27 cellular contexts compared by ENCODE assay signal in genomic region chr22:44846726-44847275, GRCh38.
"Had no signal": no experiment of that assay in that cellular context is flagged by ENCODE, and none has a peak within 500 bp of the region (broad histone marks: within the 10 kb centered on the region; RNA-seq: fewer than 3 reads in every experiment).

No MANE protein-coding gene starts in this region.

- H3K27me3 ChIP-seq: colonic mucosa, esophagus squamous epithelium, gastrocnemius medialis had no signal

- H3K36me3 ChIP-seq: colonic mucosa, gastrocnemius medialis, heart right ventricle, left lung, lower lobe of right lung had no signal

- ATAC-seq: effector memory CD8-positive, alpha-beta T cell; esophagus mucosa; gastrocnemius medialis; heart right ventricle; left cardiac atrium; left lung; left ventricle myocardium superior; lower lobe of right lung; mucosa of descending colon had no signal

- H3K27me3 Mint-ChIP-seq: dendritic cell treated with granulocyte-macrophage colony-stimulating factor and Interleukin-4, amounts not matched to agents 40 ng/mL and 50 ng/mL, for 4 days; effector memory CD8-positive, alpha-beta T cell had no signal

- DNase-seq: colonic mucosa; cortex of kidney; effector CD8-positive, alpha-beta T cell; effector memory CD8-positive, alpha-beta T cell; endodermal cell; erythroblast; esophagus squamous epithelium; foreskin fibroblast; foreskin melanocyte; gastrocnemius medialis; glutamatergic neuron; heart right ventricle; hippocampal formation; kidney glomerular epithelial cell; left cardiac atrium; lower lobe of right lung; mesenchymal stem cell; mucosa of descending colon had no signal

- H3K27ac Mint-ChIP-seq: dendritic cell treated with granulocyte-macrophage colony-stimulating factor and Interleukin-4, amounts not matched to agents 40 ng/mL and 50 ng/mL, for 4 days; effector memory CD8-positive, alpha-beta T cell; mesothelial cell of epicardium had no signal

- H3K4me3 ChIP-seq: colonic mucosa, esophagus squamous epithelium, gastrocnemius medialis, heart right ventricle, left lung, lower lobe of right lung, mucosa of descending colon had no signal

- H3K4me3 Mint-ChIP-seq: dendritic cell treated with granulocyte-macrophage colony-stimulating factor and Interleukin-4, amounts not matched to agents 40 ng/mL and 50 ng/mL, for 4 days; effector memory CD8-positive, alpha-beta T cell; endodermal cell; mesothelial cell of epicardium had no signal

- H3K4me1 Mint-ChIP-seq: endodermal cell, mesothelial cell of epicardium had no signal

- H3K4me1 ChIP-seq: colonic mucosa, esophagus squamous epithelium, gastrocnemius medialis, heart right ventricle, left lung, lower lobe of right lung had no signal

- FAIRE-seq: endometrium, islet of Langerhans, keratinocyte had no signal

- H3K9me3 ChIP-seq: colonic mucosa, gastrocnemius medialis had no signal

- H3K27ac ChIP-seq: colonic mucosa, epithelial cell of prostate, esophagus squamous epithelium, gastrocnemius medialis, heart right ventricle, left lung, lower lobe of right lung had no signal
